18 cellular contexts compared by ENCODE assay signal in genomic region chr3:177512945-177513671, GRCh38.
DNase-seq lines count a peak whose midpoint lies in the region; ATAC-seq and TF ChIP-seq lines count a peak whose summit lies in the region.
"Had no signal": no experiment of that assay in that cellular context is flagged by ENCODE, and none has a peak within 500 bp of the region (broad histone marks: within the 10 kb centered on the region; RNA-seq: fewer than 3 reads in every experiment).

No MANE protein-coding gene starts in this region.

- H3K36me3 ChIP-seq in IMR-90 (ENCODE audit: control insufficient read depth, insufficient read depth, low read length) = no peaks in the 10 kb centered on the region
- H3K36me3 ChIP-seq in parathyroid adenoma (ENCODE audit: control insufficient read depth, insufficient read depth, low read length) = no peaks in the 10 kb centered on the region
- H3K36me3 ChIP-seq: HAP-1 had no signal

- no peaks in the 10 kb centered on the region for H3K79me2 ChIP-seq in parathyroid adenoma

- peak overlapping the region; percentile 66; the same call in 1 of the 2 replicates for H3K27ac ChIP-seq in IMR-90 (ENCODE audit: insufficient read depth, low read length)
- H3K27ac ChIP-seq in cingulate gyrus (ENCODE audit: low read depth, low read length) = peak overlapping the region; percentile 66
- peak overlapping the region; percentile 43 for H3K27ac ChIP-seq in right cardiac atrium (ENCODE audit: low read length)
- H3K27ac ChIP-seq in parathyroid adenoma = peak overlapping the region; percentile 21

- 0 out of 2 replicates have a peak overlapping the region, but pooled peaks have one; percentile 66 for H3K18ac ChIP-seq in IMR-90 (ENCODE audit: low read depth, low read length)

- no TSS peak for BruUV-seq in IMR-90 (replicated peaks; lab: Mats Ljungman, UMichigan)

- in situ Hi-C loops in IMR-90 (cut with MboI; ENCODE audit: low sequenced_read_pairs) = no loop called here

- H3K9ac ChIP-seq in IMR-90 (ENCODE audit: low read depth, low read length) (no peak overlapping the region; the same call in 1 of the 2 replicates), parathyroid adenoma (no peak overlapping the region)

- POLR2A ChIA-PET in IMR-90 (lab: Charles Lee; ENCODE audit: unreplicated experiment) = no interaction called here

- WGBS in IMR-90 (ENCODE audit: extremely low coverage in 2 of 2, insufficient read length in 1 of 2), 2 experiments = 41% methylated on average over 4 of the region's 5 CpGs; no CpG with 5 or more reads in 1 of the 2 experiments
- WGBS in right cardiac atrium = 64% methylated on average over 5 of the region's 5 CpGs

- H2AK5ac ChIP-seq in IMR-90 (ENCODE audit: low read depth, low read length) = 0 out of 2 replicates have a peak overlapping the region, but pooled peaks have one; percentile 56

- H3K4me3 ChIP-seq in IMR-90 (ENCODE audit: insufficient read depth, low read depth, low read length) = no peak overlapping the region
- no peak overlapping the region for H3K4me3 ChIP-seq in right cardiac atrium (ENCODE audit: low read length)
- no peak overlapping the region for H3K4me3 ChIP-seq in parathyroid adenoma (ENCODE audit: low read depth, low read length)
- H3K4me3 ChIP-seq: HAP-1, lung had no signal

- H3K9me1 ChIP-seq in IMR-90 (ENCODE audit: insufficient read depth, low read length) = peaks cover 3% of the 10 kb centered on the region; the same call in 1 of the 2 replicates

- H3K27me3 ChIP-seq in IMR-90 (ENCODE audit: control insufficient read depth, insufficient read depth, low read length) = no peaks in the 10 kb centered on the region
- no peaks in the 10 kb centered on the region for H3K27me3 ChIP-seq in right cardiac atrium (ENCODE audit: control insufficient read depth, insufficient read depth)
- no peaks in the 10 kb centered on the region for H3K27me3 ChIP-seq in parathyroid adenoma (ENCODE audit: control insufficient read depth, insufficient read depth, low read length)

- H2AFZ ChIP-seq in IMR-90 (replicated peaks; ENCODE audit: low read length, poor library complexity) = no peak overlapping the region
- peak overlapping the region; percentile 61 for H2AFZ ChIP-seq in parathyroid adenoma

- no peak for TF ChIP-seq POLR2A in IMR-90 (IDR thresholded peaks at IDR 0.05; ENCODE audit: low read depth, low read length)

- DNase-seq in IMR-90 = no peak
- DNase-seq in right cardiac atrium = no peak
- DNase-seq in GDM1 (lab: John Stamatoyannopoulos, UW) = no peak
- DNase-seq in DMS53 treated with DMSO at 0.1 percent for 48 hours (lab: John Stamatoyannopoulos, UW; ENCODE audit: unreplicated experiment) = no peak
- no peak for DNase-seq in stimulated activated CD4-positive, alpha-beta T cell treated with anti-CD3 and anti-CD28 coated beads, Interleukin-1b, Interleukin-23, amount 100 ng/mL, for 48 hours
- DNase-seq: activated CD4-positive, alpha-beta T cell treated with anti-CD3 and anti-CD28 coated beads for 1 hour; activated T-cell treated with anti-CD3 and anti-CD28 coated beads, Interleukin-2, amount 50 U/mL, for 72 hours; DMS 273 treated with DMSO at 0.1 percent for 48 hours; NCI-H187 treated with DMSO at 0.1 percent for 48 hours; NCI-H226; posterior cingulate gyrus; T1000 had no signal

- peaks cover 16% of the 10 kb centered on the region for H3K4me1 ChIP-seq in IMR-90 (ENCODE audit: control insufficient read depth, insufficient read depth, low read length)
- peaks cover 9% of the 10 kb centered on the region for H3K4me1 ChIP-seq in right cardiac atrium (ENCODE audit: control insufficient read depth, insufficient read depth, low read length)
- peaks cover 26% of the 10 kb centered on the region for H3K4me1 ChIP-seq in parathyroid adenoma
- H3K4me1 ChIP-seq: HAP-1 had no signal

- H3K79me1 ChIP-seq in IMR-90 (ENCODE audit: low read depth in 1 of 2, low read length in 2 of 2) = no peaks in the 10 kb centered on the region

- H2BK120ac ChIP-seq in IMR-90 (ENCODE audit: low read depth, low read length) = 0 out of 2 replicates have a peak overlapping the region, but pooled peaks have one; percentile 28

- no peaks in the 10 kb centered on the region for H4K20me1 ChIP-seq in IMR-90 (ENCODE audit: insufficient read depth, low read length)

- no peak for TF ChIP-seq RAD21 in IMR-90 (IDR thresholded peaks at IDR 0.05; ENCODE audit: low read length)

- dilution Hi-C loops in IMR-90 (cut with HindIII; ENCODE audit: low sequenced_read_pairs, unreplicated experiment) = no loop called here

- no peak for ATAC-seq in IMR-90 (ENCODE audit: low read depth)
- no peak for ATAC-seq in right cardiac atrium
- no peak for ATAC-seq in GM18907 (IDR thresholded peaks at IDR 0.05; ENCODE audit: unreplicated experiment)
- ATAC-seq: activated naive CD4-positive, alpha-beta T cell treated with anti-CD3 and anti-CD28 coated beads, Interleukin-2, amount 50 U/mL, for 72 hours; activated T-cell treated with anti-CD3 and anti-CD28 coated beads, Interleukin-2, amount 50 U/mL, for 72 hours had no signal

- CTCF ChIA-PET in IMR-90 (lab: Yijun Ruan, JAX) = no interaction called here

- H4K5ac ChIP-seq in IMR-90 (ENCODE audit: low read depth, low read length) = no peak overlapping the region; the same call in 1 of the 2 replicates

- no peak overlapping the region for H3K4ac ChIP-seq in IMR-90 (ENCODE audit: low read depth, low read length)

- peak overlapping the region; percentile 35; the same call in 1 of the 2 replicates for H2BK20ac ChIP-seq in IMR-90 (ENCODE audit: low read depth, low read length)

- H2BK15ac ChIP-seq in IMR-90 (ENCODE audit: low read depth, low read length) = peak overlapping the region; percentile 1; the same call in 1 of the 3 replicates

- H3K23ac ChIP-seq in IMR-90 (ENCODE audit: low read depth, low read length) = 0 out of 2 replicates have a peak overlapping the region, but pooled peaks have one; percentile 60

- H2AK9ac ChIP-seq in IMR-90 (replicated peaks; ENCODE audit: low read depth, low read length, poor library complexity) = no peak overlapping the region

- TF ChIP-seq CTCF in IMR-90 (conservative IDR thresholded peaks at IDR 0.05; ENCODE audit: low read depth, low read length) (no peak), parathyroid adenoma (IDR thresholded peaks at IDR 0.05) (no peak)

- H3K4me2 ChIP-seq in IMR-90 (ENCODE audit: low read depth, low read length) = peak overlapping the region; percentile 36
- H3K4me2 ChIP-seq in parathyroid adenoma (ENCODE audit: low read length) = no peak overlapping the region

- H2BK5ac ChIP-seq in IMR-90 (ENCODE audit: low read depth, low read length, poor library complexity, severe bottlenecking) = no peak overlapping the region

- H3K56ac ChIP-seq in IMR-90 (ENCODE audit: extremely low read depth, insufficient read depth, low read length) = no peak overlapping the region

- H3K14ac ChIP-seq in IMR-90 (replicated peaks; ENCODE audit: low read depth, low read length) = peak overlapping the region; percentile 17; the same call in 1 of the 2 replicates

- intact Hi-C loops in IMR-90 (cut with micrococcal nuclease) = no loop called here
- intact Hi-C loops in right cardiac atrium (cut with DNase I) = no loop called here

- no peaks in the 10 kb centered on the region for H3K9me3 ChIP-seq in IMR-90 (ENCODE audit: control insufficient read depth, insufficient read depth, low read length)
- H3K9me3 ChIP-seq in right cardiac atrium (ENCODE audit: control insufficient read depth, low read length) = no peaks in the 10 kb centered on the region
- no peaks in the 10 kb centered on the region for H3K9me3 ChIP-seq in parathyroid adenoma (ENCODE audit: control insufficient read depth, low read length)
- H3K9me3 ChIP-seq: HAP-1 had no signal

- peak overlapping the region in 1 of 2 experiments; percentile 32; a peak in 1 of 4 replicates for H4K8ac ChIP-seq in IMR-90 (ENCODE audit: low read depth in 2 of 2, low read length in 2 of 2)

- H4K91ac ChIP-seq in IMR-90 (ENCODE audit: insufficient read depth, low read depth, low read length) = no peak overlapping the region

TF ChIP-seq in IMR-90, 13 proteins besides CTCF, POLR2A, EP300 and RAD21:
- no peak for TF ChIP-seq ELK1 (IDR thresholded peaks at IDR 0.05; ENCODE audit: borderline replicate concordance, low read depth, low read length)
- TF ChIP-seq MAFK (IDR thresholded peaks at IDR 0.05; ENCODE audit: low read depth, low read length) = no peak
- TF ChIP-seq NFE2L2 (IDR thresholded peaks at IDR 0.05; ENCODE audit: low read depth, low read length) = no peak
- peak; percentile 65 for TF ChIP-seq CEBPB (IDR thresholded peaks at IDR 0.05; ENCODE audit: low read depth, low read length)
